Comparison of ENCODE assay signal across 8 cellular contexts in genomic region chr11:99015634-99016454, GRCh38. TPM values are rescaled to one million over a fixed set of nuclear protein-coding genes. Genes with fewer than 3 reads are reported as not detected.
DNase-seq lines count a peak whose midpoint lies in the region; ATAC-seq and TF ChIP-seq lines count a peak whose summit lies in the region.

No MANE protein-coding gene starts in this region.

- no peak overlapping the region for H3K4ac ChIP-seq in mesenchymal stem cell (ENCODE audit: low read depth in 1 of 2, low read length in 2 of 2)

- H2BK120ac ChIP-seq in mesenchymal stem cell (ENCODE audit: low read depth, low read length), result no peak overlapping the region

- H4K91ac ChIP-seq in mesenchymal stem cell (ENCODE audit: low read length), result no peak overlapping the region

- no peak overlapping the region for H2AK5ac ChIP-seq in mesenchymal stem cell (ENCODE audit: low read length, severe bottlenecking)

- H3K27me3 ChIP-seq in mesenchymal stem cell (ENCODE audit: control insufficient read depth in 1 of 2, insufficient read depth in 1 of 2, low read length in 2 of 2), result peaks cover 4 to 23% of the 10 kb centered on the region in 2 experiments

- no peak overlapping the region for H2BK12ac ChIP-seq in mesenchymal stem cell (ENCODE audit: low read length in 2 of 2)

- peak; percentile 70 for ATAC-seq in GM18498 (IDR thresholded peaks at IDR 0.05; ENCODE audit: unreplicated experiment)
- peak; percentile 56 for ATAC-seq in HG03103 (IDR thresholded peaks at IDR 0.05; ENCODE audit: low read depth, unreplicated experiment)
- ATAC-seq in HG03460 (IDR thresholded peaks at IDR 0.05; ENCODE audit: unreplicated experiment), result no peak
- no peak for ATAC-seq in GM18873 (IDR thresholded peaks at IDR 0.05; ENCODE audit: low FRiP score, unreplicated experiment)

- no peaks in the 10 kb centered on the region for H3K79me1 ChIP-seq in mesenchymal stem cell (replicated peaks; ENCODE audit: low read length, poor library complexity, severe bottlenecking)

- H3K36me3 ChIP-seq in mesenchymal stem cell (ENCODE audit: control insufficient read depth in 1 of 2, insufficient read depth in 2 of 2, low read depth in 1 of 2, low read length in 2 of 2), result no peaks in the 10 kb centered on the region

- no peak overlapping the region for H3K18ac ChIP-seq in mesenchymal stem cell (ENCODE audit: low read depth in 1 of 2, low read length in 2 of 2)

- no peak overlapping the region for H2AFZ ChIP-seq in mesenchymal stem cell (ENCODE audit: low read depth, low read length)

- H3K27ac ChIP-seq in mesenchymal stem cell (ENCODE audit: low read length, poor library complexity, severe bottlenecking), result no peak overlapping the region

- no peak overlapping the region for H4K8ac ChIP-seq in mesenchymal stem cell (ENCODE audit: low read length)

- peaks cover 3% of the 10 kb centered on the region for H3K4me1 ChIP-seq in mesenchymal stem cell (ENCODE audit: control insufficient read depth, insufficient read depth, low read depth, low read length)

- TF ChIP-seq CTCF in AG09319 (IDR thresholded peaks at IDR 0.05; ENCODE audit: low read depth, low read length), result peak; percentile 81

- no peaks in the 10 kb centered on the region for H3K9me3 ChIP-seq in mesenchymal stem cell (ENCODE audit: control insufficient read depth, low read length)

- H2BK15ac ChIP-seq in mesenchymal stem cell (ENCODE audit: low read depth, poor library complexity, severe bottlenecking), result no peak overlapping the region

- H3K23ac ChIP-seq in mesenchymal stem cell (ENCODE audit: low read length in 2 of 2), result no peak overlapping the region

- DNase-seq in AG09319 (ENCODE audit: extremely low read depth, low read depth), result peak; percentile 4
- DNase-seq in NCI-H69 (lab: John Stamatoyannopoulos, UW), result peak; percentile 79
- DNase-seq in cerebellar cortex (ENCODE audit: low spot score), result peak; percentile 35
- DNase-seq in mesenchymal stem cell, result peak; percentile 52

- no peak overlapping the region for H2BK5ac ChIP-seq in mesenchymal stem cell (ENCODE audit: low read depth, low read length, poor library complexity, severe bottlenecking)

- no peak overlapping the region for H3K4me2 ChIP-seq in mesenchymal stem cell (ENCODE audit: low read length, poor library complexity, severe bottlenecking)

- H3K4me3 ChIP-seq in mesenchymal stem cell (ENCODE audit: insufficient read depth in 1 of 2, low read depth in 1 of 2, low read length in 2 of 2), result no peak overlapping the region

- H3K9ac ChIP-seq in mesenchymal stem cell (ENCODE audit: low read length), result no peak overlapping the region

- 0% methylated on average over 1 of the region's 3 CpGs for WGBS in mesenchymal stem cell

- no peak overlapping the region for H3K14ac ChIP-seq in mesenchymal stem cell (ENCODE audit: low read length in 2 of 2)

RNA-seq across cellular contexts. Expression of gene CNTN5, which starts 4.9 kb away (rescaled TPM):
- 0.03 TPM for polyA plus RNA-seq in mesenchymal stem cell (2013, experiment 1 of 2)
- 0.01 TPM for polyA plus RNA-seq in mesenchymal stem cell (2013, experiment 2 of 2)

Comparison
In these comparisons a context has a peak if more than half of its experiments do, and no peak if none do; other contexts are left out.
1. DNase-seq: peak in every context shown above with its lines; median percentile 79 in NCI-H69; 52 in mesenchymal stem cell; 35 in cerebellar cortex; 4 in AG09319.
2. ATAC-seq: peak in GM18498 (single experiment) and HG03103 (single experiment); none in HG03460 (single experiment) and GM18873 (single experiment).